ENCODE assay signal across 2 cellular contexts in genomic region chr2:74221091-74221490, GRCh38.
A peak's percentile ranks its signal among the peaks of the same experiment; 100 is the strongest.
TF ChIP-seq lines count a peak whose summit lies in the region.

No MANE protein-coding gene starts in this region.

TF ChIP-seq in GM23338, 12 proteins besides CTCF, POLR2A, EP300 and RAD21:
- TF ChIP-seq STAT1 (IDR thresholded peaks at IDR 0.05; ENCODE audit: unreplicated experiment), result no peak
- no peak for TF ChIP-seq ETS1 (IDR thresholded peaks at IDR 0.05)
- TF ChIP-seq JUNB (IDR thresholded peaks at IDR 0.05; ENCODE audit: unreplicated experiment), result no peak
- TF ChIP-seq EZH2phosphoT487 (IDR thresholded peaks at IDR 0.05; ENCODE audit: unreplicated experiment), result no peak
- TF ChIP-seq NANOG (IDR thresholded peaks at IDR 0.05; ENCODE audit: borderline replicate concordance), result no peak
- no peak for TF ChIP-seq CREB1 (CRISPR knock-in tag; IDR thresholded peaks at IDR 0.05; ENCODE audit: low read depth)
- no peak for TF ChIP-seq ZNF331 (CRISPR knock-in tag; IDR thresholded peaks at IDR 0.05; ENCODE audit: low read depth)
- TF ChIP-seq ZNF462 (CRISPR knock-in tag; IDR thresholded peaks at IDR 0.05), result no peak

TF ChIP-seq in K562, 482 proteins besides CTCF, POLR2A, EP300 and RAD21:
- TF ChIP-seq ZNF316 (IDR thresholded peaks at IDR 0.05) (peak; percentile 35; the same call in 1 of the 2 replicates), MAFG (tag; conservative IDR thresholded peaks at IDR 0.05) (0 out of 2 replicates have a peak, but pooled peaks have one; percentile 10), CHD4 (IDR thresholded peaks at IDR 0.05; ENCODE audit: insufficient read depth, insufficient replicate concordance, low read depth, low read length, poor library complexity, severe bottlenecking) (no peak)
TF ChIP-seq in K562: peak in this region for 2.
